In the genomic region with DNA sequence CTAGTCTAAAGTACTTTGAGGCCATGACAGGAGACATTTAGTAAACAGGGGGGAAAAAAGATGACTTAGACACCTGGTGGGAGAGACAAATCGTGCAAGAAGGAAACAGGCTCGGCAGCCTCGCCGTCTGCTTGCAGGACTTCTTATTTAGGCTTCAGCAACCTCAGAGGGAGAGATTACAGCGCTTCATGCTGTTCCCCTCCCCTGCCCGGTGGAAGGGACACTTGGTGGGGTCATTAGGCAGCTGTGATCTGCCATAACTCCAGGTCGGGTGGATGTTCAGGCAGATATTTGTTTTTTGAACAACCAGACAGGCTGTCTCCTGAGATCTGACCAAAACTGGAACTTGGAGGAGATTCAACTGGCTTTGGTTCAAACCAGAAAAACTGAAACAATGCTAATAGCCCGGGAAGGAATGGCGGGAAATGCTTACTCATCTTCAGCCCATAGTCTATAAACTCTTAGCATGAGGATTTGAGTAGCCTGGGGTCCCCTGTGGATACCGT, we compare ENCODE assay signal across 9 cellular contexts. TPM values are rescaled to one million over a fixed set of nuclear protein-coding genes. Genes with fewer than 3 reads are reported as not detected.
A peak's percentile ranks its signal among the peaks of the same experiment; 100 is the strongest.
DNase-seq lines count a peak whose midpoint lies in the region; FAIRE-seq and TF ChIP-seq lines count a peak whose summit lies in the region.
"Had no signal": no experiment of that assay in that cellular context is flagged by ENCODE, and none has a peak within 500 bp of the region (broad histone marks: within the 10 kb centered on the region; RNA-seq: fewer than 3 reads in every experiment).

No MANE protein-coding gene starts in this region.

- H3K27me3 Mint-ChIP-seq in astrocyte (ENCODE audit: low read depth, unreplicated experiment) (no peaks in the 10 kb centered on the region), glutamatergic neuron (ENCODE audit: unreplicated experiment) (no peaks in the 10 kb centered on the region)

- H3K36me3 Mint-ChIP-seq in astrocyte (ENCODE audit: low read depth, unreplicated experiment) (no peaks in the 10 kb centered on the region), glutamatergic neuron (ENCODE audit: unreplicated experiment) (peaks cover 15% of the 10 kb centered on the region)

- intact Hi-C loops in kidney (cut with DNase I): no loop called here
- intact Hi-C loops in testis (cut with DNase I; ENCODE audit: low total_unique reads): no loop called here

- H4K20me1 ChIP-seq in astrocyte (ENCODE audit: insufficient read depth, low read length): no peaks in the 10 kb centered on the region

- no peak overlapping the region for H2BK5ac ChIP-seq in neuronal stem cell (ENCODE audit: low read length)

- no peak overlapping the region for H2BK120ac ChIP-seq in neuronal stem cell (ENCODE audit: low read depth, low read length)

- H2BK12ac ChIP-seq in neuronal stem cell (ENCODE audit: low read length): no peak overlapping the region

- H3K4me1 ChIP-seq in astrocyte (ENCODE audit: insufficient read depth, low read length) (peaks cover 14% of the 10 kb centered on the region), kidney (ENCODE audit: control insufficient read depth in 1 of 2, insufficient read depth in 1 of 2, low read depth in 1 of 2, low read length in 2 of 2) (peaks cover 9 to 11% of the 10 kb centered on the region in 2 donors), testis (no peaks in the 10 kb centered on the region), neuronal stem cell (ENCODE audit: control insufficient read depth in 2 of 2, insufficient read depth in 1 of 2, low read depth in 1 of 2, low read length in 2 of 2) (peaks cover 0 to 4% of the 10 kb centered on the region in 2 donors)

- no peaks in the 10 kb centered on the region for H3K79me2 ChIP-seq in astrocyte (ENCODE audit: insufficient read depth, low read length)

- peak overlapping the region; percentile 81 for H3K4me2 ChIP-seq in astrocyte (ENCODE audit: low read length)
- no peak overlapping the region for H3K4me2 ChIP-seq in neuronal stem cell (ENCODE audit: insufficient read depth, low read length, poor library complexity, severe bottlenecking)

- TF ChIP-seq CTCF in astrocyte (IDR thresholded peaks at IDR 0.05; ENCODE audit: insufficient read depth, low read depth, low read length) (no peak), kidney (IDR thresholded peaks at IDR 0.05; ENCODE audit: borderline replicate concordance, extremely low read depth, insufficient read depth) (no peak), testis (IDR thresholded peaks at IDR 0.05) (no peak), glutamatergic neuron (IDR thresholded peaks at IDR 0.05; ENCODE audit: partially characterized antibody, unreplicated experiment) (no peak)

- H2AK5ac ChIP-seq in neuronal stem cell (ENCODE audit: low read depth, low read length): no peak overlapping the region

- 40 to 48% methylated on average over 10 of the region's 10 CpGs for WGBS in testis, 2 donors
- WGBS in neuronal stem cell (ENCODE audit: extremely low coverage in 2 of 2, insufficient read length in 2 of 2, insufficient replicate concordance in 1 of 2), 2 donors: no CpG with 5 or more reads among the region's 10 CpGs

- H3K27ac ChIP-seq in astrocyte (ENCODE audit: low read depth, low read length): peak overlapping the region; percentile 55
- H3K27ac ChIP-seq in kidney (ENCODE audit: low read depth in 2 of 2, low read length in 2 of 2): peak overlapping the region in 1 of 2 donors; percentile 9
- H3K27ac ChIP-seq in testis: peak overlapping the region in 1 of 2 donors; percentile 0
- H3K27ac ChIP-seq in neuronal stem cell (replicated peaks; ENCODE audit: low read length): no peak overlapping the region

- no peaks in the 10 kb centered on the region for H3K9me3 Mint-ChIP-seq in astrocyte (ENCODE audit: unreplicated experiment)
- peaks cover 7% of the 10 kb centered on the region for H3K9me3 Mint-ChIP-seq in glutamatergic neuron (ENCODE audit: unreplicated experiment)

- H3K9ac ChIP-seq in astrocyte (ENCODE audit: low read length): peak overlapping the region; percentile 35
- H3K9ac ChIP-seq in kidney (ENCODE audit: low read length in 2 of 2): peak overlapping the region in 1 of 2 donors; percentile 38
- H3K9ac ChIP-seq in neuronal stem cell (ENCODE audit: low read depth, low read length, poor library complexity): no peak overlapping the region

- H3K23ac ChIP-seq in neuronal stem cell (ENCODE audit: low read depth, low read length, poor library complexity): no peak overlapping the region

- H3K4me1 Mint-ChIP-seq in astrocyte (ENCODE audit: low read depth, unreplicated experiment): peaks cover 18% of the 10 kb centered on the region
- H3K4me1 Mint-ChIP-seq in glutamatergic neuron (ENCODE audit: low read depth, unreplicated experiment): no peaks in the 10 kb centered on the region

- H2AFZ ChIP-seq in astrocyte (ENCODE audit: low read depth, low read length) (peak overlapping the region; percentile 53), neuronal stem cell (ENCODE audit: low read length) (no peak overlapping the region)

- no peak overlapping the region for H3K14ac ChIP-seq in neuronal stem cell (ENCODE audit: low read length)

- peak overlapping the region; percentile 37 for H3K4me3 ChIP-seq in astrocyte (ENCODE audit: insufficient read depth, low read depth, low read length)
- peak overlapping the region in 1 of 2 donors; percentile 28 for H3K4me3 ChIP-seq in kidney (ENCODE audit: low read length in 2 of 2)
- H3K4me3 ChIP-seq in testis: no peak overlapping the region
- H3K4me3 ChIP-seq in neuronal stem cell (ENCODE audit: low read length in 2 of 2): no peak overlapping the region

- H3K27me3 ChIP-seq in astrocyte (ENCODE audit: insufficient read depth, low read length): no peaks in the 10 kb centered on the region
- no peaks in the 10 kb centered on the region for H3K27me3 ChIP-seq in testis
- no peaks in the 10 kb centered on the region for H3K27me3 ChIP-seq in neuronal stem cell (ENCODE audit: control insufficient read depth in 3 of 3, insufficient read depth in 3 of 3, low read depth in 1 of 3, low read length in 3 of 3)

- H3K27ac Mint-ChIP-seq in astrocyte (ENCODE audit: unreplicated experiment): peak overlapping the region; percentile 30
- H3K27ac Mint-ChIP-seq in glutamatergic neuron (ENCODE audit: unreplicated experiment): no peak overlapping the region

- DNase-seq in HS-5 (ENCODE audit: low read depth) (peak; percentile 32), astrocyte (ENCODE audit: low read depth) (peak; percentile 87), kidney (peak; percentile 75), testis (peak; percentile 33), neuronal stem cell (ENCODE audit: low spot score) (no peak), midbrain (lab: John Stamatoyannopoulos, UW) (no peak), glutamatergic neuron (no peak)
- DNase-seq in activated CD8-positive, alpha-beta memory T cell treated with anti-CD3 and anti-CD28 coated beads, Interleukin-2, amount 50 U/mL, for 48 hours: no peak

- H4K8ac ChIP-seq in neuronal stem cell (ENCODE audit: low read depth, low read length): no peak overlapping the region

- no peaks in the 10 kb centered on the region for H3K36me3 ChIP-seq in astrocyte (ENCODE audit: insufficient read depth, low read length)
- no peaks in the 10 kb centered on the region for H3K36me3 ChIP-seq in kidney (ENCODE audit: control insufficient read depth in 1 of 2, insufficient read depth in 2 of 2, low read length in 2 of 2)
- no peaks in the 10 kb centered on the region for H3K36me3 ChIP-seq in testis (ENCODE audit: low read depth, missing control alignments)
- H3K36me3 ChIP-seq in neuronal stem cell (replicated peaks in 1 of 2; ENCODE audit: control insufficient read depth in 2 of 2, insufficient read depth in 2 of 2, low read length in 2 of 2): no peaks in the 10 kb centered on the region

- TF ChIP-seq POLR2A in testis (IDR thresholded peaks at IDR 0.05): no peak

- H3K9me3 ChIP-seq in astrocyte (ENCODE audit: insufficient read depth, low read depth, low read length) (no peaks in the 10 kb centered on the region), kidney (ENCODE audit: control insufficient read depth in 1 of 2, low read length in 2 of 2) (no peaks in the 10 kb centered on the region), testis (no peaks in the 10 kb centered on the region), neuronal stem cell (replicated peaks in 1 of 2; ENCODE audit: control insufficient read depth in 2 of 2, insufficient read depth in 1 of 2, low read depth in 1 of 2, low read length in 2 of 2) (no peaks in the 10 kb centered on the region)

- no peak overlapping the region for H4K91ac ChIP-seq in neuronal stem cell (ENCODE audit: low read depth, low read length, poor library complexity)

- no peaks in the 10 kb centered on the region for H3K79me1 ChIP-seq in neuronal stem cell (ENCODE audit: low read depth, low read length)

- no peak overlapping the region for H3K18ac ChIP-seq in neuronal stem cell (ENCODE audit: low read length)

- no peak overlapping the region for H2BK15ac ChIP-seq in neuronal stem cell (ENCODE audit: low read length)

- H3K4ac ChIP-seq in neuronal stem cell (ENCODE audit: low read length): no peak overlapping the region

- FAIRE-seq in astrocyte (lab: Jason Lieb, UNC) (peak; percentile 73), kidney (lab: Jason Lieb, UNC) (no peak)
- FAIRE-seq: colon had no signal

- H3K4me3 Mint-ChIP-seq in astrocyte (ENCODE audit: unreplicated experiment) (no peak overlapping the region), glutamatergic neuron (ENCODE audit: unreplicated experiment) (no peak overlapping the region)

RNA-seq across cellular contexts. Expression of a gene that starts 38.1 kb away (rescaled TPM):
- not detected in 2 replicates for total RNA-seq in astrocyte
- 3.3 TPM for total RNA-seq in kidney
- polyA plus RNA-seq in kidney (ENCODE audit: insufficient read depth, low read depth, low replicate concordance): 0.28 TPM
- total RNA-seq in testis: under 1 TPM; 0.08 to 0.37 TPM
- polyA plus RNA-seq in testis (ENCODE audit: insufficient read depth, low read depth, low replicate concordance): 1.1 TPM
- polyA plus RNA-seq in neuronal stem cell (2013, experiment 1 of 2): not detected
- not detected for polyA plus RNA-seq in neuronal stem cell (2013, experiment 2 of 2)
- not detected for total RNA-seq in glutamatergic neuron (ENCODE audit: unreplicated experiment)

Comparison
In these comparisons a context has a peak if more than half of its experiments do, and no peak if none do; other contexts are left out.
1. DNase-seq: peak in HS-5 (single experiment), astrocyte (single experiment), kidney (single experiment) and testis (single experiment); none in neuronal stem cell (single experiment), activated CD8-positive, alpha-beta memory T cell treated with anti-CD3 and anti-CD28 coated beads, Interleukin-2, amount 50 U/mL, for 48 hours (single experiment), midbrain (single experiment) and glutamatergic neuron (single experiment).